In genomic region chr4:39526283-39526682, GRCh38 we compare ENCODE assay signal across 8 cellular contexts. TPM values are rescaled to one million over a fixed set of nuclear protein-coding genes. Genes with fewer than 3 reads are reported as not detected.
DNase-seq lines count a peak whose midpoint lies in the region; ATAC-seq, FAIRE-seq and TF ChIP-seq lines count a peak whose summit lies in the region.

No MANE protein-coding gene starts in this region.

- H3K36me3 ChIP-seq in SK-N-MC (ENCODE audit: insufficient read depth, low read length) (no peaks in the 10 kb centered on the region), gastrocnemius medialis (no peaks in the 10 kb centered on the region)

- H3K4me1 ChIP-seq in gastrocnemius medialis: peaks cover 24% of the 10 kb centered on the region in 2 donors

- intact Hi-C loops in gastrocnemius medialis (cut with DNase I; ENCODE audit: low total_unique reads): loop anchor here (2.0 to 10.0 kb wide), 3 partner anchors 67 to 531 kb away; partner anchors contain the start of genes LIAS, N4BP2, RFC1 and RPL9
- intact Hi-C loops in posterior cingulate gyrus (cut with DNase I): loop anchor here (2.0 to 5.0 kb wide), 4 partner anchors 54 to 531 kb away; partner anchors contain the start of genes N4BP2, PDS5A and UBE2K

- in situ Hi-C loops in gastrocnemius medialis (cut with MboI; ENCODE audit: low sequenced_read_pairs in 4 of 4): loop anchor here in 1 of 4 donors (5.0 kb wide), 1 partner anchor 111 kb away; the partner anchor contains the start of gene SMIM14

- H3K27ac ChIP-seq in SK-N-MC: no peak overlapping the region
- H3K27ac ChIP-seq in gastrocnemius medialis: peak overlapping the region; percentile 91 to 98 (median 95)

- ATAC-seq in gastrocnemius medialis: no peak

- TF ChIP-seq POLR2A in GM12892 (IDR thresholded peaks at IDR 0.05; ENCODE audit: low read depth, low read length) (no peak), gastrocnemius medialis (IDR thresholded peaks at IDR 0.05) (no peak)

- H3K27me3 ChIP-seq in gastrocnemius medialis: no peaks in the 10 kb centered on the region

- H3K4me3 ChIP-seq in SK-N-MC (peak overlapping the region; percentile 99), fibroblast of the aortic adventitia (ENCODE audit: low read depth, low read length) (peak overlapping the region; percentile 87), gastrocnemius medialis (peak overlapping the region; percentile 84 to 95 (median 91))

- FAIRE-seq in GM12892 (lab: Jason Lieb, UNC): peak; percentile 17

- H3K9ac ChIP-seq in SK-N-MC (ENCODE audit: insufficient read length): peak overlapping the region; percentile 96

- TF ChIP-seq CTCF in fibroblast of the aortic adventitia (IDR thresholded peaks at IDR 0.05; ENCODE audit: insufficient read depth, low read length) (no peak), gastrocnemius medialis (IDR thresholded peaks at IDR 0.05 in 4 of 5, conservative IDR thresholded peaks at IDR 0.05 in 1 of 5) (no peak)

- DNase-seq in GM12892 (ENCODE audit: insufficient read length): no peak
- no peak for DNase-seq in SK-N-MC (ENCODE audit: low read depth, low spot score)
- no peak for DNase-seq in fibroblast of the aortic adventitia (ENCODE audit: low read depth)
- DNase-seq in gastrocnemius medialis: no peak
- no peak for DNase-seq in NCI-H2171 (lab: John Stamatoyannopoulos, UW)
- DNase-seq in posterior cingulate gyrus: no peak
- DNase-seq in activated CD8-positive, alpha-beta memory T cell treated with anti-CD3 and anti-CD28 coated beads, Interleukin-2, amount 50 U/mL, for 4 hours: no peak
- no peak for DNase-seq in GF-D8 (lab: John Stamatoyannopoulos, UW)

- H3K9me3 ChIP-seq in SK-N-MC (ENCODE audit: low read depth, low read length) (no peaks in the 10 kb centered on the region), gastrocnemius medialis (no peaks in the 10 kb centered on the region)

RNA-seq across cellular contexts. Expression of gene UGDH, which starts 1.0 kb away (rescaled TPM):
- polyA plus RNA-seq in GM12892 (2012; ENCODE audit: missing spikeins): 30.6 TPM
- total RNA-seq in fibroblast of the aortic adventitia (ENCODE audit: low replicate concordance) (194 and 361 TPM in 2 replicates), gastrocnemius medialis (10 to 100 TPM in 1 of 4 donors, 1 to 10 TPM in 3; 6.1 to 12.7 (median 8.8) TPM)

Comparison
In these comparisons a context has a peak if more than half of its experiments do, and no peak if none do; other contexts are left out.
1. RNA of gene UGDH, which starts 1.0 kb away (total RNA-seq): 194 to 361 TPM in fibroblast of the aortic adventitia; 6.1 to 12.7 TPM in gastrocnemius medialis; every median in the first group is over 10 times any median in the second.
2. Peak in every context shown above with its lines, with median percentiles within 50 percentile points of each other: H3K4me3 ChIP-seq.